Comparison of ENCODE assay signal across 12 cellular contexts in genomic region chr6:8080338-8081151, GRCh38. TPM values are rescaled to one million over a fixed set of nuclear protein-coding genes. Genes with fewer than 3 reads are reported as not detected.
DNase-seq lines count a peak whose midpoint lies in the region; ATAC-seq and TF ChIP-seq lines count a peak whose summit lies in the region.
"Had no signal": no experiment of that assay in that cellular context is flagged by ENCODE, and none has a peak within 500 bp of the region (broad histone marks: within the 10 kb centered on the region; RNA-seq: fewer than 3 reads in every experiment).

No MANE protein-coding gene starts in this region.

- no peaks in the 10 kb centered on the region for H3K27me3 ChIP-seq in foreskin keratinocyte
- H3K27me3 ChIP-seq: upper lobe of left lung had no signal

- H3K27ac ChIP-seq in foreskin keratinocyte: no peak overlapping the region
- H3K27ac ChIP-seq: 22Rv1 had no signal

- peaks cover 42% of the 10 kb centered on the region for H3K36me3 Mint-ChIP-seq in activated CD4-positive, alpha-beta T cell treated with anti-CD3 and anti-CD28 coated beads for 36 hours (ENCODE audit: low read depth)
- H3K36me3 Mint-ChIP-seq in stimulated activated naive B cell treated with anti-CD40 and anti-IgM and Interleukin-4, amounts not matched to agents 10 μg/mL and 1 μg/mL and 100 μg/mL, for 72 hours: peaks cover 37 to 41% of the 10 kb centered on the region in 2 donors
- H3K36me3 Mint-ChIP-seq in activated CD4-positive, alpha-beta memory T cell treated with anti-CD3 and anti-CD28 coated beads for 36 hours: peaks cover 34% of the 10 kb centered on the region

- intact Hi-C loops in activated CD4-positive, alpha-beta T cell treated with anti-CD3 and anti-CD28 coated beads for 36 hours (cut with DNase I, micrococcal nuclease): no loop called here
- intact Hi-C loops in activated CD4-positive, alpha-beta memory T cell treated with anti-CD3 and anti-CD28 coated beads for 36 hours (cut with micrococcal nuclease): no loop called here

- no peak for DNase-seq in activated CD4-positive, alpha-beta T cell treated with anti-CD3 and anti-CD28 coated beads for 36 hours
- no peak for DNase-seq in activated CD4-positive, alpha-beta T cell treated with anti-CD3 and anti-CD28 coated beads, Interleukin-2, amount 50 U/mL, for 4 hours
- DNase-seq in SKM-1 treated with dmso at 0.1 percent for 144 hours (lab: John Stamatoyannopoulos, UW; ENCODE audit: unreplicated experiment) (peak; percentile 76), foreskin keratinocyte (peak in 1 of 2 donors; percentile 41), NCI-H2196 (lab: John Stamatoyannopoulos, UW; ENCODE audit: unreplicated experiment) (no peak)
- no peak for DNase-seq in stimulated activated naive B cell treated with anti-CD40 and anti-IgM and Interleukin-4, amounts not matched to agents 10 μg/mL and 1 μg/mL and 100 μg/mL, for 72 hours
- DNase-seq in activated CD4-positive, alpha-beta memory T cell treated with anti-CD3 and anti-CD28 coated beads for 36 hours: no peak
- DNase-seq: activated CD4-positive, CD25-positive, alpha-beta regulatory T cell; stimulated activated CD4-positive, alpha-beta T cell treated with anti-CD3 and anti-CD28 coated beads, Interleukin-4, amount 100 ng/mL, for 24 hours; upper lobe of left lung had no signal

- no peaks in the 10 kb centered on the region for H3K9me3 Mint-ChIP-seq in activated CD4-positive, alpha-beta T cell treated with anti-CD3 and anti-CD28 coated beads for 36 hours (ENCODE audit: low read depth)
- H3K9me3 Mint-ChIP-seq in stimulated activated naive B cell treated with anti-CD40 and anti-IgM and Interleukin-4, amounts not matched to agents 10 μg/mL and 1 μg/mL and 100 μg/mL, for 72 hours: no peaks in the 10 kb centered on the region
- H3K9me3 Mint-ChIP-seq in activated CD4-positive, alpha-beta memory T cell treated with anti-CD3 and anti-CD28 coated beads for 36 hours: no peaks in the 10 kb centered on the region

- H3K27ac Mint-ChIP-seq in activated CD4-positive, alpha-beta T cell treated with anti-CD3 and anti-CD28 coated beads for 36 hours: no peak overlapping the region
- no peak overlapping the region for H3K27ac Mint-ChIP-seq in stimulated activated naive B cell treated with anti-CD40 and anti-IgM and Interleukin-4, amounts not matched to agents 10 μg/mL and 1 μg/mL and 100 μg/mL, for 72 hours
- H3K27ac Mint-ChIP-seq in activated CD4-positive, alpha-beta memory T cell treated with anti-CD3 and anti-CD28 coated beads for 36 hours: no peak overlapping the region

- CTCF ChIA-PET in activated CD4-positive, alpha-beta T cell treated with anti-CD3 and anti-CD28 coated beads for 36 hours (lab: Charles Lee): interaction anchor here (1.2 to 1.6 kb wide), 3 partner anchors 9 to 16 kb away, joined by 3 to 5 read pairs (median 4); partner anchors contain the start of gene BLOC1S5
- CTCF ChIA-PET in activated CD4-positive, alpha-beta memory T cell treated with anti-CD3 and anti-CD28 coated beads for 36 hours (lab: Charles Lee): interaction anchor here (0.8 to 1.3 kb wide), 2 partner anchors 14 to 59 kb away, joined by 3 read pairs; no protein-coding TSS in a partner anchor

- no peak for TF ChIP-seq CTCF in foreskin keratinocyte (conservative IDR thresholded peaks at IDR 0.05)

- peak; percentile 34 for ATAC-seq in activated CD4-positive, alpha-beta T cell treated with anti-CD3 and anti-CD28 coated beads for 36 hours
- peak; percentile 17 for ATAC-seq in foreskin keratinocyte
- peak; percentile 50 to 86 for ATAC-seq in stimulated activated naive B cell treated with anti-CD40 and anti-IgM and Interleukin-4, amounts not matched to agents 10 μg/mL and 1 μg/mL and 100 μg/mL, for 72 hours (replicated peaks)
- no peak for ATAC-seq in GM21526 (IDR thresholded peaks at IDR 0.05; ENCODE audit: low FRiP score, unreplicated experiment)

- H3K4me1 Mint-ChIP-seq in activated CD4-positive, alpha-beta T cell treated with anti-CD3 and anti-CD28 coated beads for 36 hours: peaks cover 39% of the 10 kb centered on the region
- H3K4me1 Mint-ChIP-seq in stimulated activated naive B cell treated with anti-CD40 and anti-IgM and Interleukin-4, amounts not matched to agents 10 μg/mL and 1 μg/mL and 100 μg/mL, for 72 hours: peaks cover 13 to 24% of the 10 kb centered on the region in 2 donors
- peaks cover 28% of the 10 kb centered on the region for H3K4me1 Mint-ChIP-seq in activated CD4-positive, alpha-beta memory T cell treated with anti-CD3 and anti-CD28 coated beads for 36 hours (ENCODE audit: low read depth)

- POLR2A ChIA-PET in activated CD4-positive, alpha-beta T cell treated with anti-CD3 and anti-CD28 coated beads for 36 hours (lab: Charles Lee): no interaction called here
- POLR2A ChIA-PET in activated CD4-positive, alpha-beta memory T cell treated with anti-CD3 and anti-CD28 coated beads for 36 hours (lab: Charles Lee): no interaction called here

- no peaks in the 10 kb centered on the region for H3K27me3 Mint-ChIP-seq in activated CD4-positive, alpha-beta T cell treated with anti-CD3 and anti-CD28 coated beads for 36 hours
- H3K27me3 Mint-ChIP-seq in stimulated activated naive B cell treated with anti-CD40 and anti-IgM and Interleukin-4, amounts not matched to agents 10 μg/mL and 1 μg/mL and 100 μg/mL, for 72 hours: no peaks in the 10 kb centered on the region
- H3K27me3 Mint-ChIP-seq in activated CD4-positive, alpha-beta memory T cell treated with anti-CD3 and anti-CD28 coated beads for 36 hours: no peaks in the 10 kb centered on the region

- H3K4me3 Mint-ChIP-seq in activated CD4-positive, alpha-beta T cell treated with anti-CD3 and anti-CD28 coated beads for 36 hours: no peak overlapping the region
- H3K4me3 Mint-ChIP-seq in stimulated activated naive B cell treated with anti-CD40 and anti-IgM and Interleukin-4, amounts not matched to agents 10 μg/mL and 1 μg/mL and 100 μg/mL, for 72 hours: no peak overlapping the region
- H3K4me3 Mint-ChIP-seq in activated CD4-positive, alpha-beta memory T cell treated with anti-CD3 and anti-CD28 coated beads for 36 hours: no peak overlapping the region

- peaks cover 36% of the 10 kb centered on the region for H3K4me1 ChIP-seq in foreskin keratinocyte

RNA-seq across cellular contexts. Expression of gene BLOC1S5, which starts 16.4 kb away (rescaled TPM):
- total RNA-seq in activated CD4-positive, alpha-beta T cell treated with anti-CD3 and anti-CD28 coated beads for 36 hours: 10 to 100 TPM; 20.0 to 30.3 TPM
- total RNA-seq in foreskin keratinocyte: 11.5 TPM in 2 replicates
- polyA plus RNA-seq in foreskin keratinocyte: 4.3 and 4.7 TPM in 2 replicates
- total RNA-seq in activated CD4-positive, alpha-beta memory T cell treated with anti-CD3 and anti-CD28 coated beads for 36 hours: 10 to 100 TPM; 18.3 to 23.8 TPM

RNA-seq across cellular contexts. Expression of gene EEF1E1, which starts 21.8 kb away (rescaled TPM):
- 10 to 100 TPM; 73.4 to 74.6 TPM for total RNA-seq in activated CD4-positive, alpha-beta T cell treated with anti-CD3 and anti-CD28 coated beads for 36 hours
- 57.7 and 58.1 TPM in 2 replicates for total RNA-seq in foreskin keratinocyte
- 62.1 and 63.4 TPM in 2 replicates for polyA plus RNA-seq in foreskin keratinocyte
- 10 to 100 TPM; 60.9 to 62.5 TPM for total RNA-seq in activated CD4-positive, alpha-beta memory T cell treated with anti-CD3 and anti-CD28 coated beads for 36 hours
